Comparison of ENCODE assay signal across 7 cellular contexts in genomic region chr22:36546092-36546804, GRCh38. TPM values are rescaled to one million over a fixed set of nuclear protein-coding genes. Genes with fewer than 3 reads are reported as not detected.
DNase-seq lines count a peak whose midpoint lies in the region; ATAC-seq and TF ChIP-seq lines count a peak whose summit lies in the region.

No MANE protein-coding gene starts in this region.

- H3K4me1 ChIP-seq in KMS-11 (ENCODE audit: low read depth, poor library complexity, severe bottlenecking) (no peaks in the 10 kb centered on the region), colonic mucosa (no peaks in the 10 kb centered on the region), lung (ENCODE audit: control insufficient read depth in 2 of 2, insufficient read depth in 2 of 2, low read length in 2 of 2) (no peaks in the 10 kb centered on the region), gastroesophageal sphincter (no peaks in the 10 kb centered on the region)

- no peak overlapping the region for H3K4me3 ChIP-seq in KMS-11 (IDR thresholded peaks at IDR 0.05; ENCODE audit: insufficient read depth, low read depth, low read length)
- H3K4me3 ChIP-seq in colonic mucosa, result no peak overlapping the region
- no peak overlapping the region for H3K4me3 ChIP-seq in lung
- no peak overlapping the region for H3K4me3 ChIP-seq in gastroesophageal sphincter

- 26 to 31% methylated on average over 23 of the region's 23 CpGs for WGBS in lung, 2 donors
- WGBS in gastroesophageal sphincter (ENCODE audit: low coverage in 1 of 2), 2 donors, result 8 to 19% methylated on average over 7 to 20 of the region's 23 CpGs

- ATAC-seq in lung (ENCODE audit: insufficient read depth, low FRiP score), result no peak
- no peak for ATAC-seq in gastroesophageal sphincter
- no peak for ATAC-seq in GM18519 (IDR thresholded peaks at IDR 0.05; ENCODE audit: low FRiP score, unreplicated experiment)

- peak; percentile 59 for TF ChIP-seq CTCF in KMS-11 (conservative IDR thresholded peaks at IDR 0.05; ENCODE audit: low read depth, low read length)
- TF ChIP-seq CTCF in colonic mucosa (IDR thresholded peaks at IDR 0.05), result peak; percentile 37
- peak; percentile 1 for TF ChIP-seq CTCF in lung (IDR thresholded peaks at IDR 0.05; ENCODE audit: control extremely low read depth, extremely low read depth)
- TF ChIP-seq CTCF in gastroesophageal sphincter (IDR thresholded peaks at IDR 0.05), result peak in 2 of 4 experiments; percentile 22 to 61

- H3K27me3 ChIP-seq in KMS-11 (ENCODE audit: insufficient read depth, low read depth) (peaks cover 72% of the 10 kb centered on the region), colonic mucosa (no peaks in the 10 kb centered on the region), lung (ENCODE audit: control insufficient read depth, insufficient read depth) (no peaks in the 10 kb centered on the region), gastroesophageal sphincter (peaks cover 58% of the 10 kb centered on the region)

- H3K9me3 ChIP-seq in colonic mucosa (no peaks in the 10 kb centered on the region), lung (ENCODE audit: control insufficient read depth in 2 of 2, insufficient read depth in 1 of 2, low read length in 1 of 2) (peaks cover 0 to 2% of the 10 kb centered on the region in 2 donors), gastroesophageal sphincter (no peaks in the 10 kb centered on the region)

- H2AFZ ChIP-seq in KMS-11 (ENCODE audit: low read depth), result peak overlapping the region; percentile 54; the same call in 1 of the 2 replicates

- H3K27ac ChIP-seq in KMS-11, result no peak overlapping the region
- no peak overlapping the region for H3K27ac ChIP-seq in colonic mucosa
- no peak overlapping the region for H3K27ac ChIP-seq in lung (ENCODE audit: low read depth in 1 of 2, low read length in 1 of 2)
- no peak overlapping the region for H3K27ac ChIP-seq in gastroesophageal sphincter

- DNase-seq in ELF-1 (ENCODE audit: low read depth, low spot score) (peak; percentile 76), SK-N-DZ (ENCODE audit: low spot score) (peak; percentile 58), colonic mucosa (no peak), lung (ENCODE audit: low spot score) (no peak)

- H3K4me2 ChIP-seq in KMS-11, result peak overlapping the region; percentile 17; the same call in 1 of the 2 replicates

- no peak for TF ChIP-seq EP300 in gastroesophageal sphincter (IDR thresholded peaks at IDR 0.05)

- TF ChIP-seq POLR2A in gastroesophageal sphincter (IDR thresholded peaks at IDR 0.05), result no peak

- no peaks in the 10 kb centered on the region for H3K79me2 ChIP-seq in KMS-11 (ENCODE audit: insufficient read depth, low read depth)

- H4K20me1 ChIP-seq in KMS-11 (ENCODE audit: insufficient read depth), result no peaks in the 10 kb centered on the region

- intact Hi-C loops in colonic mucosa (cut with DNase I), result loop anchor here (5.0 to 10.0 kb wide), 3 partner anchors 219 to 431 kb away; no protein-coding TSS in a partner anchor

- H3K9ac ChIP-seq in KMS-11 (no peak overlapping the region), colonic mucosa (ENCODE audit: low read depth in 2 of 2, low read length in 2 of 2) (no peak overlapping the region)

- H3K36me3 ChIP-seq in KMS-11 (ENCODE audit: insufficient read depth), result no peaks in the 10 kb centered on the region
- H3K36me3 ChIP-seq in colonic mucosa, result no peaks in the 10 kb centered on the region
- no peaks in the 10 kb centered on the region for H3K36me3 ChIP-seq in lung (ENCODE audit: control insufficient read depth in 2 of 2, insufficient read depth in 2 of 2, low read length in 2 of 2)
- no peaks in the 10 kb centered on the region for H3K36me3 ChIP-seq in gastroesophageal sphincter

RNA-seq across cellular contexts. Expression of gene EIF3D, which starts 17.3 kb away (rescaled TPM):
- 449 and 520 TPM in 2 replicates for polyA plus RNA-seq in SK-N-DZ (2014; cell fraction: cytosol; rRNA removed)
- 283 and 285 TPM in 2 replicates for polyA plus RNA-seq in SK-N-DZ (2014; cell fraction: nucleus; rRNA removed)
- total RNA-seq in colonic mucosa (100 to 1,000 TPM; 148 to 160 TPM), lung (100 to 1,000 TPM; 123 to 221 TPM), gastroesophageal sphincter (100 to 1,000 TPM; 244 to 309 (median 271) TPM)
- 100 to 1,000 TPM; 171 to 176 TPM for polyA plus RNA-seq in lung

RNA-seq across cellular contexts. Expression of gene FOXRED2, which starts 39.4 kb away (rescaled TPM):
- 15.8 and 17.4 TPM in 2 replicates for polyA plus RNA-seq in SK-N-DZ (2014; cell fraction: cytosol; rRNA removed)
- 7.4 and 8.6 TPM in 2 replicates for polyA plus RNA-seq in SK-N-DZ (2014; cell fraction: nucleus; rRNA removed)
- total RNA-seq in colonic mucosa (10 to 100 TPM in 1 of 2 donors, 1 to 10 TPM in 1; 3.6 to 14.3 TPM), lung (10 to 100 TPM; 10.8 to 18.0 TPM), gastroesophageal sphincter (1 to 10 TPM; 3.1 to 7.3 (median 4.6) TPM)
- polyA plus RNA-seq in lung, result 1 to 10 TPM; 3.9 to 4.8 TPM

Comparison
In these comparisons a context has a peak if more than half of its experiments do, and no peak if none do; other contexts are left out.
1. DNase-seq: peak in ELF-1 (single experiment) and SK-N-DZ (single experiment); none in colonic mucosa (single experiment) and lung (single experiment).